Comparison of ENCODE assay signal across 2 cellular contexts in genomic region chr16:24113115-24113745, GRCh38.
A peak's percentile ranks its signal among the peaks of the same experiment; 100 is the strongest.
TF ChIP-seq lines count a peak whose summit lies in the region.

No MANE protein-coding gene starts in this region.

TF ChIP-seq in WTC11, 78 proteins besides CTCF, POLR2A, EP300 and RAD21 (continued from another document):
- peak; percentile 98; the same call in 1 of the 2 replicates for TF ChIP-seq ZNF512 (CRISPR knock-in tag; IDR thresholded peaks at IDR 0.05; ENCODE audit: borderline replicate concordance)

TF ChIP-seq in H1, 55 proteins besides CTCF, POLR2A, EP300 and RAD21:
- TF ChIP-seq CHD7 (IDR thresholded peaks at IDR 0.05; ENCODE audit: insufficient replicate concordance, low read length) (no peak), CREB1 (IDR thresholded peaks at IDR 0.05) (no peak), RNF2 (IDR thresholded peaks at IDR 0.05; ENCODE audit: borderline replicate concordance, low read depth, low read length, missing control alignments, poor library complexity, severe bottlenecking) (no peak), TBP (IDR thresholded peaks at IDR 0.05; ENCODE audit: low read depth, low read length) (no peak), SP2 (IDR thresholded peaks at IDR 0.05; ENCODE audit: low read length) (no peak), SIRT6 (IDR thresholded peaks at IDR 0.05; ENCODE audit: low read length) (no peak)
